Comparison of ENCODE assay signal across 9 cellular contexts in the genomic region with DNA sequence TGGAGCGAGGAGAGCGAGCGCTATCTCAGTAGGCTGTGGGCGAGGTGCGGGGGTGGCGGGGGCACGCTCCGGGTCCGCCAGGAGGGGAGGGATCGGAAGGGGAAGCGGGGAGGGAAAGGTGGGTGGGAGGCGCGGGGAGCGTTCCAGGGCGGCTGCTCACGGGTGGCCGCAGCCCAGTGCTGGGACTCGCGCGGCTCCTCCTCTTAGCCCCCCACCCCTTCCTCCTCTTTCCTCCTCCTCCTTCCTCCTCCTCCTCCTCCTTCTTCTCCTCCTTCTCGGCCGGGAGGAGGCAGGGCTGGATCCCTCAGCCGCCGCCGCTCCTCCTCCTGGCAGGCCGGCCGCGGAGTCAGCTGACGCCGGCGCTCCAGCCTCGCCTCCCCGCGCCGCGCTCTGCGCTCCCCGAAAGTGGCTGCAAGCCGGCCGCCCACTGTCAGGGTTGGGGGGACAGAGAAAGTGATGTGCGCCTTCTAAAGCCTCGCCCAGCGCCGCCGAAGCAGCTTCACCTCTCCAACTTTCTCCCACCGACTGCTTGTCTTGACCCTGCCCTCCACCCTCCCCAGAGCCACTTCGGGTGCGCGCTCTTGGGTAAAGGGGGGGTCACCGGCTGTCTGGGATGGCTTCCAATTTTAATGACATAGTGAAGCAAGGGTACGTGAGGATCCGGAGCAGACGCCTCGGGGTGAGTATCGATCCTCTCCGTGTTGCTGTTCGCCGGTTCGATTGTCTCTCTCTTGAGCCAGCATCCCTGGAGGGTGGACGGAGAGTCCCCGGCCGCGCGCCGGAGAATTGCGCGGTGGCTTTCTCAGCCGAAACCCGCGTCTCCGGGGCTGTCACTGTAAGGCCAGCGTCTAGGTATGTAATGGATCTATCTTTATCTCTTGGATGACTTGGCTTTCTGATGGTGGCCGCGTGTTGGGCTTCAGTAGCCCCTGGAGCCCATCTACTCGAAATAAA. TPM values are rescaled to one million over a fixed set of nuclear protein-coding genes. Genes with fewer than 3 reads are reported as not detected.
DNase-seq lines count a peak whose midpoint lies in the region; ATAC-seq and TF ChIP-seq lines count a peak whose summit lies in the region.
"Had no signal": no experiment of that assay in that cellular context is flagged by ENCODE, and none has a peak within 500 bp of the region (broad histone marks: within the 10 kb centered on the region; RNA-seq: fewer than 3 reads in every experiment).

TSS of gene DOK5 (plus strand) at position 260 of the 954 bp plus-strand sequence. CDS start at position 614, 354 bp downstream.

- H3K27me3 ChIP-seq in muscle layer of duodenum (ENCODE audit: low read depth, low read length) (peaks cover 4% of the 10 kb centered on the region), uterus (no peaks in the 10 kb centered on the region)

- no peak within 1 kb of the TSS for H3K27ac ChIP-seq in muscle layer of duodenum (ENCODE audit: low read length)
- H3K27ac ChIP-seq in uterus: peak within 1 kb of the TSS; percentile 29 to 52

- CTCF ChIA-PET in activated naive CD4-positive, alpha-beta T cell treated with anti-CD3 and anti-CD28 coated beads for 36 hours (lab: Charles Lee): no interaction called here
- CTCF ChIA-PET in activated CD4-positive, alpha-beta memory T cell treated with anti-CD3 and anti-CD28 coated beads for 36 hours (lab: Charles Lee): no interaction called here

- H3K4me3 Mint-ChIP-seq in activated naive CD4-positive, alpha-beta T cell treated with anti-CD3 and anti-CD28 coated beads for 36 hours: peak within 1 kb of the TSS; percentile 62
- H3K4me3 Mint-ChIP-seq in activated CD4-positive, alpha-beta memory T cell treated with anti-CD3 and anti-CD28 coated beads for 36 hours: no peak within 1 kb of the TSS

- H3K4me1 ChIP-seq in muscle layer of duodenum (ENCODE audit: control insufficient read depth in 1 of 2, insufficient read depth in 2 of 2, low read length in 2 of 2) (peaks cover 0 to 11% of the 10 kb centered on the region in 2 donors), uterus (no peaks in the 10 kb centered on the region)

- DNase-seq in activated naive CD4-positive, alpha-beta T cell treated with anti-CD3 and anti-CD28 coated beads for 36 hours: no peak
- DNase-seq in activated naive CD4-positive, alpha-beta T cell treated with Interleukin-2 at 50 U/mL for 16 hours: no peak
- DNase-seq in fibroblast of peridontal ligament (ENCODE audit: extremely low read depth): peak; percentile 34
- peak; percentile 19 to 35 for DNase-seq in uterus
- no peak for DNase-seq in activated CD4-positive, alpha-beta memory T cell treated with anti-CD3 and anti-CD28 coated beads for 36 hours
- no peak for DNase-seq in NCI-H510A treated with DMSO at 0.1 percent for 48 hours (lab: John Stamatoyannopoulos, UW)
- DNase-seq: NK-92 treated with Interleukin-12 subunit alpha and Interleukin-12 subunit beta, amount 100 ng/mL, for 24 hours had no signal

- peaks cover 3% of the 10 kb centered on the region for H3K9me3 Mint-ChIP-seq in activated naive CD4-positive, alpha-beta T cell treated with anti-CD3 and anti-CD28 coated beads for 36 hours
- H3K9me3 Mint-ChIP-seq in activated CD4-positive, alpha-beta memory T cell treated with anti-CD3 and anti-CD28 coated beads for 36 hours: no peaks in the 10 kb centered on the region

- TF ChIP-seq CTCF in uterus (IDR thresholded peaks at IDR 0.05): no peak

- no peak within 1 kb of the TSS for H3K27ac Mint-ChIP-seq in activated naive CD4-positive, alpha-beta T cell treated with anti-CD3 and anti-CD28 coated beads for 36 hours
- H3K27ac Mint-ChIP-seq in activated CD4-positive, alpha-beta memory T cell treated with anti-CD3 and anti-CD28 coated beads for 36 hours: no peak within 1 kb of the TSS

- peak within 1 kb of the TSS; percentile 65 to 86 for H3K4me3 ChIP-seq in muscle layer of duodenum (ENCODE audit: low read depth in 1 of 2, low read length in 2 of 2)
- H3K4me3 ChIP-seq in uterus: peak within 1 kb of the TSS; percentile 44 to 47

- no peaks in the 10 kb centered on the region for H3K9me3 ChIP-seq in muscle layer of duodenum (ENCODE audit: control insufficient read depth in 1 of 2, low read length in 2 of 2)
- no peaks in the 10 kb centered on the region for H3K9me3 ChIP-seq in uterus

- TF ChIP-seq POLR2A in uterus (IDR thresholded peaks at IDR 0.05): no peak

- H3K36me3 ChIP-seq in muscle layer of duodenum (ENCODE audit: control insufficient read depth in 1 of 2, insufficient read depth in 2 of 2, low read length in 2 of 2) (no peaks in the 10 kb centered on the region), uterus (no peaks in the 10 kb centered on the region)

- intact Hi-C loops in activated naive CD4-positive, alpha-beta T cell treated with anti-CD3 and anti-CD28 coated beads for 36 hours (cut with micrococcal nuclease): loop anchor here (10.0 kb wide), 1 partner anchor 151 kb away; no protein-coding TSS in a partner anchor
- intact Hi-C loops in uterus (cut with DNase I; ENCODE audit: low total_unique reads): no loop called here
- intact Hi-C loops in activated CD4-positive, alpha-beta memory T cell treated with anti-CD3 and anti-CD28 coated beads for 36 hours (cut with micrococcal nuclease): no loop called here

- H3K27me3 Mint-ChIP-seq in activated naive CD4-positive, alpha-beta T cell treated with anti-CD3 and anti-CD28 coated beads for 36 hours (ENCODE audit: low read depth): peaks cover 54% of the 10 kb centered on the region
- peaks cover 49% of the 10 kb centered on the region for H3K27me3 Mint-ChIP-seq in activated CD4-positive, alpha-beta memory T cell treated with anti-CD3 and anti-CD28 coated beads for 36 hours

- POLR2A ChIA-PET in activated CD4-positive, alpha-beta memory T cell treated with anti-CD3 and anti-CD28 coated beads for 36 hours (lab: Charles Lee): no interaction called here

- H3K4me1 Mint-ChIP-seq in activated naive CD4-positive, alpha-beta T cell treated with anti-CD3 and anti-CD28 coated beads for 36 hours (ENCODE audit: low read depth): peaks cover 24% of the 10 kb centered on the region
- H3K4me1 Mint-ChIP-seq in activated CD4-positive, alpha-beta memory T cell treated with anti-CD3 and anti-CD28 coated beads for 36 hours (ENCODE audit: low read depth): peaks cover 8% of the 10 kb centered on the region

- H3K36me3 Mint-ChIP-seq in activated naive CD4-positive, alpha-beta T cell treated with anti-CD3 and anti-CD28 coated beads for 36 hours (ENCODE audit: low read depth): no peaks in the 10 kb centered on the region
- H3K36me3 Mint-ChIP-seq in activated CD4-positive, alpha-beta memory T cell treated with anti-CD3 and anti-CD28 coated beads for 36 hours: no peaks in the 10 kb centered on the region

- no peak for ATAC-seq in HG03280 (IDR thresholded peaks at IDR 0.05; ENCODE audit: unreplicated experiment)

RNA-seq across cellular contexts. Expression of gene DOK5, which starts in this region (rescaled TPM):
- total RNA-seq in activated naive CD4-positive, alpha-beta T cell treated with anti-CD3 and anti-CD28 coated beads for 36 hours: 1 to 10 TPM; 3.9 to 4.3 TPM
- total RNA-seq in uterus: 1 to 10 TPM in 2 of 4 donors, not detected in 2; 1.4 to 9.8 TPM
- under 1 TPM; 0.53 to 0.71 TPM for total RNA-seq in activated CD4-positive, alpha-beta memory T cell treated with anti-CD3 and anti-CD28 coated beads for 36 hours

Comparison
In these comparisons a context has a peak if more than half of its experiments do, and no peak if none do; other contexts are left out.
1. DNase-seq: peak in fibroblast of peridontal ligament (single experiment) and uterus (2 of 2); none in activated naive CD4-positive, alpha-beta T cell treated with anti-CD3 and anti-CD28 coated beads for 36 hours (single experiment), activated naive CD4-positive, alpha-beta T cell treated with Interleukin-2 at 50 U/mL for 16 hours (single experiment), activated CD4-positive, alpha-beta memory T cell treated with anti-CD3 and anti-CD28 coated beads for 36 hours (single experiment) and NCI-H510A treated with DMSO at 0.1 percent for 48 hours (single experiment).